1 cellular context compared by ENCODE assay signal in the genomic region with DNA sequence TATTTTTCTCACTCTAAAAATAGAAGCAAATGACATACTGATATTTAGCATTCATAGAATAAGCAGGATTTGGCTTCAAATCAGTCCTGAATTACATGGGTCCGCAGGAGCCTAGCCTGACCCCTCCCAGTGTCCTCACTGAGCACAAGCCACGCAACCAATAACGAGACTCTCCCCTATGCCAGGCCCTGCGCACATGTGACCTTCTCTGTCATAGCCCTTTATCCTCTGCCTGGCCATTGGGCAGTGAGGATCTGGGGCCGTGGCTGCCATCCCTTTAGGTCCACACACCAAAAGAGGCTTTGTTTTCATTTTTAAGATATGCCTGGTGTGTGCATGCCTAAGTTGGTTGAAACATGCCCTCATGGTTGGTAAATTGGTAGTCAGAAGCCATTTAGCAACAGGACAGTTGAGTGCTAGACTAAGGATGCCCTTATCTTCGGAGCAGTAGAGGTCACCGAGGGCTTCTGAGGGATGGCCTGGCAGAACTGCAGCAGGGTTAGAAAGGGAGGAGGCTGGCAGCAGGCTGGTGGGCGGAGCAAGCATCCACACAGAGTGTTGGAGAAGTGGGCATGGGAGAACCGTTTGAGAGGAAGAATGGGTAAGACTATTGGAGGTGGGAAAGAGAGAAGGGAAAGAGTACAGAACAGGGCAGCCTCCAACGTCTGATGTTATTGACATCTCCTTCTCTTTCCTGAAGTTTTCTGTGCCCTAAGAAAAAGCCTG.
TF ChIP-seq lines count a peak whose summit lies in the region.

No MANE protein-coding gene starts in this region.

TF ChIP-seq in H1, 55 proteins besides CTCF, POLR2A, EP300 and RAD21:
- TF ChIP-seq CEBPB (IDR thresholded peaks at IDR 0.05; ENCODE audit: low read depth, low read length) (no peak), POLR2AphosphoS5 (IDR thresholded peaks at IDR 0.05; ENCODE audit: low read depth, low read length) (no peak), PHF8 (conservative IDR thresholded peaks at IDR 0.05; ENCODE audit: low read depth, low read length) (no peak), SAP30 (IDR thresholded peaks at IDR 0.05; ENCODE audit: insufficient read depth, insufficient replicate concordance, low read length) (no peak), SP1 (IDR thresholded peaks at IDR 0.05; ENCODE audit: low read depth, low read length) (no peak)
